Comparison of ENCODE assay signal across 15 cellular contexts in the genomic region with DNA sequence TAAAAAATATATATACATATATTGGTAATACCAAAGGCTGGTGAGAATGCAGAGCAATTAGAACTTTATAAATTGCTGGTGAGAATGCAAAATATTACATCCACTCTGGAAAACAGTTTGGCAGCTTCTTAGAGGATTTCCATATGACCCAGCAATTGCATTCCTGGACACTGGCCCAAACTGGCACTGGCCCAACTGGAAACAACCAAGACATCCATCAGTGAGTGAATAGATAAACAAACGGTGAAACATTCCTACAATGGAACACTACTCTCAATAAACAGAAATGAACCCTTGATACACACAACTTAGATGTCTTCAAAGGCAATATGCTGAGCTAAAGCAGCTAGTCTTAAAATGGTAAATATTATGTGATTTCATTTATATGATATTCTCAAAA.
A peak's percentile ranks its signal among the peaks of the same experiment; 100 is the strongest.
DNase-seq lines count a peak whose midpoint lies in the region; FAIRE-seq and TF ChIP-seq lines count a peak whose summit lies in the region.
"Had no signal": no experiment of that assay in that cellular context is flagged by ENCODE, and none has a peak within 500 bp of the region (broad histone marks: within the 10 kb centered on the region; RNA-seq: fewer than 3 reads in every experiment).

No MANE protein-coding gene starts in this region.

- no peak overlapping the region for H3K27ac Mint-ChIP-seq in astrocyte (ENCODE audit: unreplicated experiment)
- no peak overlapping the region for H3K27ac Mint-ChIP-seq in CD8-positive, alpha-beta memory T cell
- no peak overlapping the region for H3K27ac Mint-ChIP-seq in H9
- H3K27ac Mint-ChIP-seq: activated CD8-positive, alpha-beta memory T cell treated with anti-CD3 and anti-CD28 coated beads, Interleukin-2, amount 10 ng/mL, durations not matched to agents 7 days and 5 days; activated naive CD4-positive, alpha-beta T cell treated with anti-CD3 and anti-CD28 coated beads, Interleukin-2, amount 10 ng/mL, durations not matched to agents 7 days and 5 days had no signal

- no peak overlapping the region for H4K91ac ChIP-seq in H9 (ENCODE audit: insufficient read length, low read depth, low read length)

- H3K9me3 ChIP-seq in astrocyte (ENCODE audit: insufficient read depth, low read depth, low read length) (no peaks in the 10 kb centered on the region), uterus (no peaks in the 10 kb centered on the region), H9 (ENCODE audit: control insufficient read depth, low read depth, low read length) (no peaks in the 10 kb centered on the region)
- H3K9me3 ChIP-seq in CD8-positive, alpha-beta memory T cell (ENCODE audit: low read length) = no peaks in the 10 kb centered on the region

- no peak overlapping the region for H2BK5ac ChIP-seq in H9 (ENCODE audit: insufficient read length, low read length)

- no peak overlapping the region for H2BK20ac ChIP-seq in H9 (ENCODE audit: low read depth, low read length, poor library complexity, severe bottlenecking)

- DNase-seq in HCEC 1CT = peak; percentile 41
- DNase-seq in astrocyte (ENCODE audit: low read depth) = peak; percentile 81
- peak; percentile 18 for DNase-seq in fibroblast of the aortic adventitia (ENCODE audit: low read depth)
- DNase-seq in pons (ENCODE audit: low spot score) = peak; percentile 17
- no peak for DNase-seq in CD8-positive, alpha-beta memory T cell
- DNase-seq in uterus = no peak
- DNase-seq in H9 = no peak
- no peak for DNase-seq in activated CD4-positive, CD25-positive, alpha-beta regulatory T cell (lab: John Stamatoyannopoulos, UW)
- DNase-seq: activated CD8-positive, alpha-beta memory T cell treated with anti-CD3 and anti-CD28 coated beads, Interleukin-2, amount 10 ng/mL, durations not matched to agents 7 days and 5 days; activated naive CD4-positive, alpha-beta T cell treated with anti-CD3 and anti-CD28 coated beads, Interleukin-2, amount 10 ng/mL, durations not matched to agents 7 days and 5 days; cortex of kidney; GDM1; GOT3; small intestine; WERI-Rb-1 had no signal

- TF ChIP-seq CTCF in astrocyte (IDR thresholded peaks at IDR 0.05; ENCODE audit: insufficient read depth, low read depth, low read length) (no peak), fibroblast of the aortic adventitia (IDR thresholded peaks at IDR 0.05; ENCODE audit: insufficient read depth, low read length) (no peak), uterus (IDR thresholded peaks at IDR 0.05) (no peak), H9 (conservative IDR thresholded peaks at IDR 0.05) (no peak)

- H4K5ac ChIP-seq in H9 (ENCODE audit: insufficient read length, low read depth, low read length) = no peak overlapping the region

- H3K4me3 Mint-ChIP-seq in astrocyte (ENCODE audit: unreplicated experiment) = no peak overlapping the region
- H3K4me3 Mint-ChIP-seq in CD8-positive, alpha-beta memory T cell = no peak overlapping the region
- no peak overlapping the region for H3K4me3 Mint-ChIP-seq in H9
- H3K4me3 Mint-ChIP-seq: activated CD8-positive, alpha-beta memory T cell treated with anti-CD3 and anti-CD28 coated beads, Interleukin-2, amount 10 ng/mL, durations not matched to agents 7 days and 5 days; activated naive CD4-positive, alpha-beta T cell treated with anti-CD3 and anti-CD28 coated beads, Interleukin-2, amount 10 ng/mL, durations not matched to agents 7 days and 5 days had no signal

- H3K36me3 ChIP-seq in astrocyte (ENCODE audit: insufficient read depth, low read length) = no peaks in the 10 kb centered on the region
- H3K36me3 ChIP-seq in CD8-positive, alpha-beta memory T cell (ENCODE audit: insufficient read depth, low read length) = no peaks in the 10 kb centered on the region
- H3K36me3 ChIP-seq in uterus = no peaks in the 10 kb centered on the region
- H3K36me3 ChIP-seq: WERI-Rb-1 had no signal

- H3K36me3 Mint-ChIP-seq in astrocyte (ENCODE audit: low read depth, unreplicated experiment) (no peaks in the 10 kb centered on the region), H9 (ENCODE audit: insufficient read depth in 1 of 3, low read depth in 3 of 3) (no peaks in the 10 kb centered on the region)
- H3K36me3 Mint-ChIP-seq in CD8-positive, alpha-beta memory T cell = no peaks in the 10 kb centered on the region
- H3K36me3 Mint-ChIP-seq: activated CD8-positive, alpha-beta memory T cell treated with anti-CD3 and anti-CD28 coated beads, Interleukin-2, amount 10 ng/mL, durations not matched to agents 7 days and 5 days; activated naive CD4-positive, alpha-beta T cell treated with anti-CD3 and anti-CD28 coated beads, Interleukin-2, amount 10 ng/mL, durations not matched to agents 7 days and 5 days had no signal

- TF ChIP-seq POLR2A in uterus (IDR thresholded peaks at IDR 0.05) = no peak

- H3K4me1 ChIP-seq in astrocyte (ENCODE audit: insufficient read depth, low read length) (no peaks in the 10 kb centered on the region), uterus (no peaks in the 10 kb centered on the region), H9 (ENCODE audit: insufficient read depth, low read length) (no peaks in the 10 kb centered on the region)
- no peaks in the 10 kb centered on the region for H3K4me1 ChIP-seq in CD8-positive, alpha-beta memory T cell (ENCODE audit: insufficient read depth, low read length)

- H3K9me3 Mint-ChIP-seq in astrocyte (ENCODE audit: unreplicated experiment) (peaks cover 4% of the 10 kb centered on the region), H9 (peaks cover 0 to 2% of the 10 kb centered on the region in 2 experiments; a peak in 1 of 5 replicates)
- peaks cover 0 to 4% (median 2%) of the 10 kb centered on the region in 5 donors for H3K9me3 Mint-ChIP-seq in CD8-positive, alpha-beta memory T cell
- H3K9me3 Mint-ChIP-seq: activated naive CD4-positive, alpha-beta T cell treated with anti-CD3 and anti-CD28 coated beads, Interleukin-2, amount 10 ng/mL, durations not matched to agents 7 days and 5 days had no signal

- H3K18ac ChIP-seq in H9 (ENCODE audit: insufficient read length, low read depth, low read length) = no peak overlapping the region

- no peak overlapping the region for H3K56ac ChIP-seq in H9 (ENCODE audit: insufficient read length, low read depth, low read length)

- H2BK120ac ChIP-seq in H9 (ENCODE audit: low read depth, low read length, poor library complexity, severe bottlenecking) = no peak overlapping the region

- H3K27me3 Mint-ChIP-seq in astrocyte (ENCODE audit: low read depth, unreplicated experiment) (no peaks in the 10 kb centered on the region), H9 (ENCODE audit: low read depth) (no peaks in the 10 kb centered on the region)
- no peaks in the 10 kb centered on the region for H3K27me3 Mint-ChIP-seq in CD8-positive, alpha-beta memory T cell
- H3K27me3 Mint-ChIP-seq: activated CD8-positive, alpha-beta memory T cell treated with anti-CD3 and anti-CD28 coated beads, Interleukin-2, amount 10 ng/mL, durations not matched to agents 7 days and 5 days; activated naive CD4-positive, alpha-beta T cell treated with anti-CD3 and anti-CD28 coated beads, Interleukin-2, amount 10 ng/mL, durations not matched to agents 7 days and 5 days had no signal

- CTCF ChIA-PET in CD8-positive, alpha-beta memory T cell (lab: Charles Lee) = no interaction called here

- H2BK15ac ChIP-seq in H9 (ENCODE audit: low read depth, low read length) = no peak overlapping the region

- H3K4ac ChIP-seq in H9 (ENCODE audit: low read depth, low read length) = no peak overlapping the region

- intact Hi-C loops in uterus (cut with DNase I; ENCODE audit: low total_unique reads) = no loop called here

- H4K20me1 ChIP-seq in astrocyte (ENCODE audit: insufficient read depth, low read length) (no peaks in the 10 kb centered on the region), H9 (ENCODE audit: control insufficient read depth, insufficient read depth, insufficient read length) (no peaks in the 10 kb centered on the region)

- H2AFZ ChIP-seq in astrocyte (ENCODE audit: low read depth, low read length) (no peak overlapping the region), H9 (ENCODE audit: low read length) (no peak overlapping the region)

- no peak overlapping the region for H3K14ac ChIP-seq in H9 (ENCODE audit: insufficient read depth, low read length)

- no peak overlapping the region for H3T11ph ChIP-seq in H9 (ENCODE audit: low read length)

- H3K23me2 ChIP-seq in H9 (ENCODE audit: insufficient read length, low read depth, low read length, poor library complexity, severe bottlenecking) = no peaks in the 10 kb centered on the region

- FAIRE-seq in astrocyte (lab: Jason Lieb, UNC) = no peak

- H3K4me2 ChIP-seq in astrocyte (ENCODE audit: low read length) = no peak overlapping the region
- H3K4me2 ChIP-seq in H9 (ENCODE audit: insufficient read depth, insufficient read length, low read length) = no peak overlapping the region

- H3K9ac ChIP-seq in astrocyte (ENCODE audit: low read length) = no peak overlapping the region
- H3K9ac ChIP-seq in H9 (ENCODE audit: extremely low read depth, insufficient read length, low read length) = no peak overlapping the region

- H3K27me3 ChIP-seq in astrocyte (ENCODE audit: insufficient read depth, low read length) = no peaks in the 10 kb centered on the region
- H3K27me3 ChIP-seq in CD8-positive, alpha-beta memory T cell (ENCODE audit: insufficient read depth, low read length, poor library complexity, severe bottlenecking) = no peaks in the 10 kb centered on the region
- no peaks in the 10 kb centered on the region for H3K27me3 ChIP-seq in uterus
- H3K27me3 ChIP-seq in H9 (ENCODE audit: insufficient read depth, low read length) = no peaks in the 10 kb centered on the region

- WGBS in H9 (ENCODE audit: extremely low coverage, insufficient read length, low lambda C conversion rate) = no CpG with 5 or more reads among the region's 1 CpG

- POLR2A ChIA-PET in CD8-positive, alpha-beta memory T cell (lab: Charles Lee) = no interaction called here

- H3K4me3 ChIP-seq in astrocyte (ENCODE audit: insufficient read depth, low read depth, low read length) (no peak overlapping the region), fibroblast of the aortic adventitia (ENCODE audit: low read depth, low read length) (no peak overlapping the region), uterus (no peak overlapping the region)
- no peak overlapping the region for H3K4me3 ChIP-seq in CD8-positive, alpha-beta memory T cell (ENCODE audit: low read length)

- H3K27ac ChIP-seq in astrocyte (ENCODE audit: low read depth, low read length) (no peak overlapping the region), uterus (no peak overlapping the region), H9 (ENCODE audit: insufficient read length, low read depth, low read length) (no peak overlapping the region)
- H3K27ac ChIP-seq in CD8-positive, alpha-beta memory T cell (ENCODE audit: low read depth, low read length) = no peak overlapping the region
- H3K27ac ChIP-seq: WERI-Rb-1 had no signal

- no peak overlapping the region for H3K23ac ChIP-seq in H9 (ENCODE audit: insufficient read length, low read depth, low read length)

- no peaks in the 10 kb centered on the region for H3K79me1 ChIP-seq in H9 (ENCODE audit: insufficient read depth, low read depth, low read length, poor library complexity, severe bottlenecking)

- H4K8ac ChIP-seq in H9 (replicated peaks; ENCODE audit: insufficient read length, low read depth, low read length) = no peak overlapping the region

- H3K4me1 Mint-ChIP-seq in astrocyte (ENCODE audit: low read depth, unreplicated experiment) (no peaks in the 10 kb centered on the region), H9 (0 out of 4 replicates have a peak, but pooled peaks cover 0 to 1% of the 10 kb centered on the region in 2 experiments)
- no peaks in the 10 kb centered on the region for H3K4me1 Mint-ChIP-seq in CD8-positive, alpha-beta memory T cell
- H3K4me1 Mint-ChIP-seq: activated CD8-positive, alpha-beta memory T cell treated with anti-CD3 and anti-CD28 coated beads, Interleukin-2, amount 10 ng/mL, durations not matched to agents 7 days and 5 days; activated naive CD4-positive, alpha-beta T cell treated with anti-CD3 and anti-CD28 coated beads, Interleukin-2, amount 10 ng/mL, durations not matched to agents 7 days and 5 days had no signal

- no peak overlapping the region for H2AK5ac ChIP-seq in H9 (ENCODE audit: insufficient read length, low read length)

- H2BK12ac ChIP-seq in H9 (ENCODE audit: insufficient read length, low read depth, low read length) = no peak overlapping the region

- no peaks in the 10 kb centered on the region for H3K79me2 ChIP-seq in astrocyte (ENCODE audit: insufficient read depth, low read length)
- H3K79me2 ChIP-seq in H9 (ENCODE audit: insufficient read depth, low read length) = no peaks in the 10 kb centered on the region

Comparison
In these comparisons a context has a peak if more than half of its experiments do, and no peak if none do; other contexts are left out.
1. DNase-seq: peak in HCEC 1CT (single experiment), astrocyte (single experiment), fibroblast of the aortic adventitia (single experiment) and pons (single experiment); none in CD8-positive, alpha-beta memory T cell (0 of 5), uterus (0 of 2), H9 (single experiment) and activated CD4-positive, CD25-positive, alpha-beta regulatory T cell (0 of 4).